ENCODE assay signal across 19 cellular contexts in the genomic region with DNA sequence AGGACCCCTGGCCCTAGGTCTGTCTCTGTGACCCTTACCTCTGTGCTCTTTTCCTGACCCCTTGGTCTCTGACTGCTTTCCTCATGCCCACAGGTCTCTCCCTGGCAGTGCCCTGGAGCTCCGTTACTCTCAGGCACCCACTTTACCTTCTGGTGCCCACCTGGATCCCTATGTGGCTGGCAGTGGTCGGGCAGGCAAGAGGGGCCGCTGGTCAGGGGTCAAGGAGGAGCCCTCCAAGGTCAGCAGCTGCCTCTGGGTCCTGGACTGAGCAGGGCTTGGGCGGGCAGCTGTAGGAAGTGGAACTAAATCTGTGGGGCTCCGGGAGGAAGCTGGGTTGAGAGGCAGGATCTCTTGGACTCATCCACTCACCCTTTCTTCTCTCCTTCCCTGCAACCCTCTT. TPM values are rescaled to one million over a fixed set of nuclear protein-coding genes. Genes with fewer than 3 reads are reported as not detected.
DNase-seq lines count a peak whose midpoint lies in the region; ATAC-seq, FAIRE-seq and TF ChIP-seq lines count a peak whose summit lies in the region.
"Had no signal": no experiment of that assay in that cellular context is flagged by ENCODE, and none has a peak within 500 bp of the region (broad histone marks: within the 10 kb centered on the region; RNA-seq: fewer than 3 reads in every experiment).

No MANE protein-coding gene starts in this region.

- no peak overlapping the region; the same call in 1 of the 2 replicates for H3K18ac ChIP-seq in H1 (ENCODE audit: extremely low read depth, low read length)

- no peak overlapping the region for H2BK20ac ChIP-seq in H1 (ENCODE audit: low read length)

- no peak overlapping the region for H3K14ac ChIP-seq in H1 (ENCODE audit: insufficient read length)

- no peak overlapping the region for H3K4ac ChIP-seq in H1 (replicated peaks; ENCODE audit: insufficient read length, low read depth, low read length)

- peaks cover 4 to 16% of the 10 kb centered on the region in 2 experiments for H3K4me1 ChIP-seq in HCT116 (ENCODE audit: control insufficient read depth in 1 of 2, insufficient read depth in 2 of 2, low read length in 2 of 2)
- H3K4me1 ChIP-seq in H1 (replicated peaks in 1 of 4; ENCODE audit: control insufficient read depth in 3 of 4, insufficient read depth in 4 of 4, low read length in 3 of 4) = peaks cover 4 to 12% (median 7%) of the 10 kb centered on the region in 4 experiments; a peak in 6 of 7 replicates
- no peaks in the 10 kb centered on the region for H3K4me1 ChIP-seq in osteoblast (ENCODE audit: insufficient read depth, low read length)
- H3K4me1 ChIP-seq: A549 had no signal

- no peak overlapping the region for H2BK120ac ChIP-seq in H1 (replicated peaks; ENCODE audit: low read depth, low read length)

- no peaks in the 10 kb centered on the region for H3K79me2 ChIP-seq in HCT116 (ENCODE audit: insufficient read depth, low read length)
- H3K79me2 ChIP-seq in H1 (ENCODE audit: control insufficient read depth in 1 of 2, insufficient read depth in 2 of 2, low read length in 2 of 2) = no peaks in the 10 kb centered on the region
- H3K79me2 ChIP-seq in osteoblast (ENCODE audit: insufficient read depth, low read length) = no peaks in the 10 kb centered on the region

- peaks cover 0 to 9% of the 10 kb centered on the region in 2 experiments; a peak in 1 of 4 replicates for H3K36me3 ChIP-seq in HCT116 (ENCODE audit: control insufficient read depth in 1 of 2, insufficient read depth in 2 of 2, low read length in 2 of 2)
- H3K36me3 ChIP-seq in H1 (ENCODE audit: control insufficient read depth in 2 of 4, insufficient read depth in 4 of 4, low read length in 3 of 4) = peaks cover 0 to 5% (median 2%) of the 10 kb centered on the region in 4 experiments; a peak in 2 of 8 replicates
- no peaks in the 10 kb centered on the region for H3K36me3 ChIP-seq in osteoblast (ENCODE audit: insufficient read depth, low read length)

- TF ChIP-seq RAD21 in HCT116 (IDR thresholded peaks at IDR 0.05; ENCODE audit: low read depth) (no peak), H1 (IDR thresholded peaks at IDR 0.05 in 1 of 2, conservative IDR thresholded peaks at IDR 0.05 in 1 of 2; ENCODE audit: low read depth in 2 of 2, low read length in 2 of 2) (no peak)

- peak overlapping the region; percentile 46 for H3K56ac ChIP-seq in H1 (replicated peaks; ENCODE audit: insufficient read length, low read depth, low read length)

- H3K23me2 ChIP-seq in H1 (ENCODE audit: low read depth, low read length) = peaks cover 4% of the 10 kb centered on the region; the same call in 1 of the 2 replicates

- BruUV-seq in HCT116 (replicated peaks; lab: Mats Ljungman, UMichigan) = no TSS peak

- H3K9me3 ChIP-seq in HCT116 (ENCODE audit: control insufficient read depth in 1 of 2, insufficient read depth in 1 of 2, low read depth in 1 of 2, low read length in 2 of 2) (no peaks in the 10 kb centered on the region), H1 (ENCODE audit: insufficient read depth in 2 of 2, low read depth in 1 of 2, low read length in 1 of 2) (no peaks in the 10 kb centered on the region), osteoblast (ENCODE audit: low read depth, low read length) (no peaks in the 10 kb centered on the region)
- H3K9me3 ChIP-seq: A549 had no signal

- no peak overlapping the region for H2AFZ ChIP-seq in HCT116 (ENCODE audit: low read depth, low read length, poor library complexity, severe bottlenecking)
- no peak overlapping the region for H2AFZ ChIP-seq in H1 (ENCODE audit: low read length)
- no peak overlapping the region for H2AFZ ChIP-seq in osteoblast (ENCODE audit: low read length)

- ATAC-seq in HCT116 = no peak
- no peak for ATAC-seq in HG02798 (IDR thresholded peaks at IDR 0.05; ENCODE audit: poor library complexity, unreplicated experiment)
- ATAC-seq in GM19328 (IDR thresholded peaks at IDR 0.05; ENCODE audit: unreplicated experiment) = no peak
- no peak for ATAC-seq in HG03520 (IDR thresholded peaks at IDR 0.05; ENCODE audit: unreplicated experiment)
- ATAC-seq: SK-N-SH treated with all-trans-retinoic acid at 6 μM for 48 hours had no signal

- H3K27me3 ChIP-seq in HCT116 (ENCODE audit: insufficient read depth, low read length) (no peaks in the 10 kb centered on the region), H1 (replicated peaks in 1 of 4; ENCODE audit: control insufficient read depth in 3 of 4, extremely low read depth in 1 of 4, insufficient read depth in 3 of 4, low read length in 3 of 4) (no peaks in the 10 kb centered on the region), osteoblast (ENCODE audit: insufficient read depth, low read length) (no peaks in the 10 kb centered on the region)
- H3K27me3 ChIP-seq: BLaER1 had no signal

- H3K9ac ChIP-seq in HCT116 (ENCODE audit: low read length) (no peak overlapping the region), H1 (replicated peaks in 1 of 4; ENCODE audit: extremely low read depth in 1 of 4, low read depth in 3 of 4, low read length in 3 of 4) (no peak overlapping the region)
- H3K9ac ChIP-seq: BLaER1 had no signal

- H3K9me2 ChIP-seq in HCT116 (ENCODE audit: insufficient read depth) = no peaks in the 10 kb centered on the region

- H4K5ac ChIP-seq in H1 (ENCODE audit: insufficient read length, low read depth, low read length) = peak overlapping the region; percentile 15

- no peaks in the 10 kb centered on the region for H3K79me1 ChIP-seq in H1 (ENCODE audit: low read depth, low read length)

- FAIRE-seq in H1 (lab: Jason Lieb, UNC) = no peak
- FAIRE-seq: A549, D721Med had no signal

- no peak for TF ChIP-seq EP300 in H1 (IDR thresholded peaks at IDR 0.05; ENCODE audit: borderline replicate concordance in 1 of 2, low read depth in 2 of 2, low read length in 2 of 2)

- H3K27ac ChIP-seq in 22Rv1 (peak overlapping the region; percentile 84), HCT116 (ENCODE audit: low read depth, low read length) (peak overlapping the region; percentile 68), H1 (ENCODE audit: low read depth, low read length) (no peak overlapping the region; the same call in 1 of the 2 replicates), osteoblast (ENCODE audit: low read depth, low read length) (no peak overlapping the region)
- H3K27ac ChIP-seq: BLaER1 had no signal

- H3K23ac ChIP-seq in H1 (ENCODE audit: insufficient read length) = no peak overlapping the region

- DNase-seq in HCT116 (ENCODE audit: low read depth, low spot score) = no peak
- no peak for DNase-seq in H1 (ENCODE audit: low read depth in 1 of 2, low spot score in 2 of 2)
- peak; percentile 55 for DNase-seq in osteoblast (ENCODE audit: insufficient read length, low spot score, missing footprints)
- DNase-seq: CD8-positive, alpha-beta memory T cell; DMS79 treated with DMSO at 0.1 percent for 48 hours; NCI-H1105; NCI-H1694 treated with DMSO at 0.1 percent for 48 hours; NCI-H2227 treated with DMSO at 0.1 percent for 48 hours; NCI-H510A treated with DMSO at 0.1 percent for 48 hours; SHP77 treated with DMSO at 0.1 percent for 48 hours had no signal

- TF ChIP-seq CTCF in 22Rv1 (IDR thresholded peaks at IDR 0.05) (no peak), HCT116 (IDR thresholded peaks at IDR 0.05 in 2 of 3, conservative IDR thresholded peaks at IDR 0.05 in 1 of 3; ENCODE audit: borderline replicate concordance in 1 of 3, insufficient read depth in 1 of 3, low read depth in 2 of 3, low read length in 2 of 3) (no peak), H1 (IDR thresholded peaks at IDR 0.05; ENCODE audit: control extremely low read depth in 1 of 3, insufficient read depth in 1 of 3, low read depth in 1 of 3, low read length in 3 of 3) (no peak), osteoblast (IDR thresholded peaks at IDR 0.05; ENCODE audit: extremely low read depth, low read depth, low read length) (no peak)

- CTCF ChIA-PET in HCT116 (lab: Charles Lee) (interaction anchor here (0.6 to 3.3 kb wide), 3 partner anchors 10 to 63 kb away, joined by 3 to 19 read pairs (median 5); no protein-coding TSS in a partner anchor), H1 (lab: Charles Lee; ENCODE audit: partially characterized antibody) (interaction anchor here (0.6 to 9.7 kb wide), 6 partner anchors 9 to 988 kb away, joined by 4 to 99 read pairs (median 8); no protein-coding TSS in a partner anchor)

- H2AK5ac ChIP-seq in H1 (ENCODE audit: low read depth, low read length) = no peak overlapping the region

- H4K20me1 ChIP-seq in HCT116 (ENCODE audit: insufficient read depth) (no peaks in the 10 kb centered on the region), H1 (replicated peaks in 1 of 2; ENCODE audit: control insufficient read depth in 1 of 2, insufficient read depth in 2 of 2, low read length in 2 of 2) (peaks cover 0 to 1% of the 10 kb centered on the region in 2 experiments), osteoblast (ENCODE audit: insufficient read depth, low read length) (no peaks in the 10 kb centered on the region)
- H4K20me1 ChIP-seq: BLaER1 had no signal

- H4K8ac ChIP-seq in H1 (ENCODE audit: extremely low read depth, insufficient read depth, low read length) = peak overlapping the region; percentile 68; the same call in 1 of the 2 replicates

- H2BK15ac ChIP-seq in H1 (ENCODE audit: low read length) = no peak overlapping the region

- H4K91ac ChIP-seq in H1 (replicated peaks; ENCODE audit: insufficient read length, low read length) = peak overlapping the region; percentile 74

- no peak overlapping the region for H3K4me3 ChIP-seq in HCT116 (replicated peaks in 1 of 2; ENCODE audit: low read depth in 1 of 2, low read length in 2 of 2)
- no peak overlapping the region for H3K4me3 ChIP-seq in H1 (ENCODE audit: extremely low read depth in 1 of 4, insufficient read depth in 2 of 4, low read depth in 3 of 4, low read length in 4 of 4)
- no peak overlapping the region for H3K4me3 ChIP-seq in osteoblast (ENCODE audit: insufficient read depth, low read length)
- H3K4me3 ChIP-seq: A549, BLaER1 had no signal

- intact Hi-C loops in HCT116 (cut with micrococcal nuclease) = no loop called here

- H2BK5ac ChIP-seq in H1 (ENCODE audit: low read depth, low read length) = no peak overlapping the region

- TF ChIP-seq POLR2A in HCT116 (IDR thresholded peaks at IDR 0.05; ENCODE audit: borderline replicate concordance, extremely low read depth, insufficient read depth, insufficient read length) (no peak), H1 (IDR thresholded peaks at IDR 0.05; ENCODE audit: control extremely low read depth in 1 of 2, low read depth in 2 of 2, low read length in 2 of 2) (no peak)

- POLR2A ChIA-PET in HCT116 (lab: Charles Lee) (interaction anchor here (1.2 kb wide), 1 partner anchor 8 kb away, joined by 5 read pairs; no protein-coding TSS in a partner anchor), H1 (lab: Charles Lee; ENCODE audit: partially characterized antibody) (interaction anchor here (0.5 to 5.8 kb wide), 4 partner anchors 11 to 26 kb away, joined by 3 to 47 read pairs (median 6); no protein-coding TSS in a partner anchor)

- RAD21 ChIA-PET in HCT116 (lab: Charles Lee; ENCODE audit: low non-redundant PET in 1 of 2, low total read pairs in 2 of 2, uncharacterized antibody in 2 of 2, unreplicated experiment in 2 of 2) = no interaction called here

- WGBS in H1 (ENCODE audit: extremely low coverage in 1 of 2, insufficient coverage in 1 of 2, insufficient read length in 1 of 2, insufficient replicate concordance in 2 of 2, low coverage in 1 of 2, low lambda C conversion rate in 2 of 2, missing lambda C conversion rate in 1 of 2), 2 experiments = 89% methylated on average over 5 of the region's 5 CpGs; no CpG with 5 or more reads in 1 of the 2 experiments

- H2BK12ac ChIP-seq in H1 (ENCODE audit: low read depth, low read length) = peak overlapping the region; percentile 39; the same call in 1 of the 2 replicates

- H3K4me2 ChIP-seq in HCT116 (ENCODE audit: low read length) (peak overlapping the region; percentile 33), H1 (ENCODE audit: insufficient read depth in 1 of 2, low read depth in 2 of 2, low read length in 2 of 2) (no peak overlapping the region), osteoblast (ENCODE audit: insufficient read depth, low read length) (no peak overlapping the region)
- H3K4me2 ChIP-seq: A549, BLaER1 had no signal

RNA-seq across cellular contexts. Expression of a gene that starts 16.3 kb away (rescaled TPM):
- total RNA-seq in HCT116 (2021; ENCODE audit: unreplicated experiment) (28.1 TPM), osteoblast (1.1 and 1.2 TPM in 2 replicates)
- 17.3 and 20.5 TPM in 2 replicates for polyA plus RNA-seq in HCT116 (2012)
- 25.3 and 28.0 TPM in 2 replicates for total RNA-seq in H1 (2021; fragmentation: NEBNext Ultra II Directional; extraction: Animal tissue kit (Norgen Biotek cat#: 25700))
- polyA plus RNA-seq in H1 (2011; rRNA removed) = 15.9 and 28.8 TPM in 2 replicates
- 24.4 TPM for polyA plus RNA-seq in H1 (2011; cell fraction: cytosol; rRNA removed)
- 60.9 TPM for polyA plus RNA-seq in H1 (2011; cell fraction: nucleus; rRNA removed)
- 19.8 to 30.7 TPM (median 28.0 TPM) in 4 replicates for polyA plus RNA-seq in H1 (2012, experiment 1 of 2)
- 23.3 TPM for polyA plus RNA-seq in H1 (2012, experiment 2 of 2)
- polyA plus RNA-seq in H1 (2013, experiment 1 of 2) = 23.1 TPM
- 22.3 TPM for polyA plus RNA-seq in H1 (2013, experiment 2 of 2)
- polyA minus RNA-seq in H1 (2011; rRNA and poly(A)+ RNA removed) = 12.6 and 13.4 TPM in 2 replicates
- polyA minus RNA-seq in H1 (2011; cell fraction: cytosol; rRNA and poly(A)+ RNA removed) = 15.0 TPM
- polyA minus RNA-seq in H1 (2011; cell fraction: nucleus; rRNA and poly(A)+ RNA removed) = 28.2 TPM

RNA-seq across cellular contexts. Expression of a gene that starts 16.7 kb away (rescaled TPM):
- total RNA-seq in HCT116 (2021; ENCODE audit: unreplicated experiment) (2.2 TPM), osteoblast (0.36 TPM in 1 of 2 replicates, not detected in the other)
- polyA plus RNA-seq in HCT116 (2012) = 2.4 and 2.5 TPM in 2 replicates
- total RNA-seq in H1 (2021; fragmentation: NEBNext Ultra II Directional; extraction: Animal tissue kit (Norgen Biotek cat#: 25700)) = 1.2 and 2.5 TPM in 2 replicates
- 4.6 and 10.0 TPM in 2 replicates for polyA plus RNA-seq in H1 (2011; rRNA removed)
- 6.5 TPM for polyA plus RNA-seq in H1 (2011; cell fraction: cytosol; rRNA removed)
- 10.6 TPM for polyA plus RNA-seq in H1 (2011; cell fraction: nucleus; rRNA removed)
- 1.4 to 3.3 TPM (median 2.6 TPM) in 4 replicates for polyA plus RNA-seq in H1 (2012, experiment 1 of 2)
- 1.8 TPM for polyA plus RNA-seq in H1 (2012, experiment 2 of 2)
- 3.3 TPM for polyA plus RNA-seq in H1 (2013, experiment 1 of 2)
- 2.7 TPM for polyA plus RNA-seq in H1 (2013, experiment 2 of 2)
- polyA minus RNA-seq in H1 (2011; rRNA and poly(A)+ RNA removed) = 0.63 and 1.6 TPM in 2 replicates
- polyA minus RNA-seq in H1 (2011; cell fraction: cytosol; rRNA and poly(A)+ RNA removed) = 1.7 TPM
- polyA minus RNA-seq in H1 (2011; cell fraction: nucleus; rRNA and poly(A)+ RNA removed) = 7.8 TPM

RNA-seq across cellular contexts. Expression of a gene that starts 19.5 kb away (rescaled TPM):
- not detected for total RNA-seq in HCT116 (2021; ENCODE audit: unreplicated experiment)
- 0.35 and 0.46 TPM in 2 replicates for polyA plus RNA-seq in HCT116 (2012)
- total RNA-seq in H1 (2021; fragmentation: NEBNext Ultra II Directional; extraction: Animal tissue kit (Norgen Biotek cat#: 25700)) = 1.8 and 2.3 TPM in 2 replicates
- 2.6 and 6.8 TPM in 2 replicates for polyA plus RNA-seq in H1 (2011; rRNA removed)
- polyA plus RNA-seq in H1 (2011; cell fraction: cytosol; rRNA removed) = 10.7 TPM
- 7.4 TPM for polyA plus RNA-seq in H1 (2011; cell fraction: nucleus; rRNA removed)
- polyA plus RNA-seq in H1 (2012, experiment 1 of 2) = 1.6 to 4.2 TPM (median 3.0 TPM) in 4 replicates
- polyA plus RNA-seq in H1 (2012, experiment 2 of 2) = 0.50 TPM
- 5.9 TPM for polyA plus RNA-seq in H1 (2013, experiment 1 of 2)
- 6.1 TPM for polyA plus RNA-seq in H1 (2013, experiment 2 of 2)
- 0.61 and 4.4 TPM in 2 replicates for polyA minus RNA-seq in H1 (2011; rRNA and poly(A)+ RNA removed)
- 1.6 TPM for polyA minus RNA-seq in H1 (2011; cell fraction: cytosol; rRNA and poly(A)+ RNA removed)
- polyA minus RNA-seq in H1 (2011; cell fraction: nucleus; rRNA and poly(A)+ RNA removed) = 2.0 TPM
- total RNA-seq in osteoblast = not detected in 2 replicates
- total RNA-seq: CD8-positive, alpha-beta memory T cell; OCI-LY7 had no signal
- polyA plus RNA-seq: CD8-positive, alpha-beta memory T cell had no signal

RNA-seq across cellular contexts. Expression of a gene that starts 21.5 kb away (rescaled TPM):
- 7.2 TPM for total RNA-seq in HCT116 (2021; ENCODE audit: unreplicated experiment)
- polyA plus RNA-seq in HCT116 (2012) = 7.0 and 7.1 TPM in 2 replicates
- total RNA-seq in H1 (2021; fragmentation: NEBNext Ultra II Directional; extraction: Animal tissue kit (Norgen Biotek cat#: 25700)) = 4.1 and 4.2 TPM in 2 replicates
- polyA plus RNA-seq in H1 (2011; rRNA removed) = 4.1 and 6.0 TPM in 2 replicates
- polyA plus RNA-seq in H1 (2011; cell fraction: cytosol; rRNA removed) = 4.6 TPM
- polyA plus RNA-seq in H1 (2011; cell fraction: nucleus; rRNA removed) = 9.1 TPM
- 1.7 to 7.5 TPM (median 4.9 TPM) in 4 replicates for polyA plus RNA-seq in H1 (2012, experiment 1 of 2)
- polyA plus RNA-seq in H1 (2012, experiment 2 of 2) = 2.1 TPM
- polyA plus RNA-seq in H1 (2013, experiment 1 of 2) = 1.8 TPM
- polyA plus RNA-seq in H1 (2013, experiment 2 of 2) = 2.8 TPM
- polyA minus RNA-seq in H1 (2011; rRNA and poly(A)+ RNA removed) = 1.6 and 2.4 TPM in 2 replicates
- not detected for polyA minus RNA-seq in H1 (2011; cell fraction: cytosol; rRNA and poly(A)+ RNA removed)
- 3.5 TPM for polyA minus RNA-seq in H1 (2011; cell fraction: nucleus; rRNA and poly(A)+ RNA removed)
- total RNA-seq in osteoblast = 5.6 and 6.2 TPM in 2 replicates

RNA-seq across cellular contexts. Expression of a gene that starts 21.9 kb away (rescaled TPM):
- 44.2 TPM for total RNA-seq in HCT116 (2021; ENCODE audit: unreplicated experiment)
- polyA plus RNA-seq in HCT116 (2012) = 40.3 and 42.4 TPM in 2 replicates
- 11.3 and 12.6 TPM in 2 replicates for total RNA-seq in H1 (2021; fragmentation: NEBNext Ultra II Directional; extraction: Animal tissue kit (Norgen Biotek cat#: 25700))
- polyA plus RNA-seq in H1 (2011; rRNA removed) = 13.3 and 21.5 TPM in 2 replicates
- 14.1 TPM for polyA plus RNA-seq in H1 (2011; cell fraction: cytosol; rRNA removed)
- polyA plus RNA-seq in H1 (2011; cell fraction: nucleus; rRNA removed) = 28.9 TPM
- polyA plus RNA-seq in H1 (2012, experiment 1 of 2) = 9.4 to 14.2 TPM (median 13.5 TPM) in 4 replicates
- polyA plus RNA-seq in H1 (2012, experiment 2 of 2) = 6.2 TPM
- polyA plus RNA-seq in H1 (2013, experiment 1 of 2) = 9.1 TPM
- 8.2 TPM for polyA plus RNA-seq in H1 (2013, experiment 2 of 2)
- 5.0 and 6.0 TPM in 2 replicates for polyA minus RNA-seq in H1 (2011; rRNA and poly(A)+ RNA removed)
- 5.9 TPM for polyA minus RNA-seq in H1 (2011; cell fraction: cytosol; rRNA and poly(A)+ RNA removed)
- polyA minus RNA-seq in H1 (2011; cell fraction: nucleus; rRNA and poly(A)+ RNA removed) = 14.8 TPM
- total RNA-seq in osteoblast = 15.9 and 20.6 TPM in 2 replicates
- total RNA-seq: CD8-positive, alpha-beta memory T cell had no signal
- polyA plus RNA-seq: CD8-positive, alpha-beta memory T cell had no signal

Comparison
In these comparisons a context has a peak if more than half of its experiments do, and no peak if none do; other contexts are left out.
1. H3K27ac ChIP-seq: peak in 22Rv1 (single experiment) and HCT116 (single experiment); none in H1 (single experiment) and osteoblast (single experiment).
2. RNA of a gene that starts 16.3 kb away (total RNA-seq): 28.1 TPM in HCT116 (single experiment) and 25.3 to 28.0 TPM in H1; 1.1 to 1.2 TPM in osteoblast; every median in the first group is over 10 times any median in the second.